24 cellular contexts compared by ENCODE assay signal in genomic region chr19:19098084-19098702, GRCh38.
"Had no signal": no experiment of that assay in that cellular context is flagged by ENCODE, and none has a peak within 500 bp of the region (broad histone marks: within the 10 kb centered on the region; RNA-seq: fewer than 3 reads in every experiment).

No MANE protein-coding gene starts in this region.

- H3K9me3 ChIP-seq: left ventricle myocardium inferior, neutrophil, pancreas, psoas muscle, right atrium auricular region had no signal

- H3K9me3 Mint-ChIP-seq: activated CD4-positive, alpha-beta memory T cell treated with anti-CD3 and anti-CD28 coated beads for 36 hours; activated naive CD4-positive, alpha-beta T cell treated with anti-CD3 and anti-CD28 coated beads for 36 hours; activated naive CD8-positive, alpha-beta T cell treated with anti-CD3 and anti-CD28 coated beads, Interleukin-2, amount 10 ng/mL, durations not matched to agents 7 days and 5 days; endodermal cell; natural killer cell treated with Interleukin-12 subunit alpha and Interleukin-12 subunit beta and Interleukin-15 and Interleukin-18, amount 100 ng/mL, for 72 hours had no signal

- H3K27ac ChIP-seq: cardiac muscle cell, left ventricle myocardium inferior, neutrophil, pancreas, psoas muscle, right atrium auricular region had no signal

- DNase-seq: activated CD4-positive, alpha-beta memory T cell treated with anti-CD3 and anti-CD28 coated beads for 36 hours; activated CD4-positive, alpha-beta T cell treated with anti-CD3 and anti-CD28 coated beads for 48 hours; activated CD4-positive, CD25-positive, alpha-beta regulatory T cell; activated naive CD4-positive, alpha-beta T cell treated with anti-CD3 and anti-CD28 coated beads for 36 hours; activated naive CD8-positive, alpha-beta T cell treated with anti-CD3 and anti-CD28 coated beads, Interleukin-2, amount 10 ng/mL, durations not matched to agents 7 days and 5 days; activated T-cell treated with anti-CD3 and anti-CD28 coated beads, Interleukin-2, amount 50 U/mL, for 48 hours; amniotic stem cell; cortex of kidney; endodermal cell; foreskin fibroblast; glutamatergic neuron; hippocampal formation; left ventricle myocardium inferior; midbrain; pancreas; psoas muscle; stimulated activated CD4-positive, alpha-beta T cell treated with anti-CD3 and anti-CD28 coated beads, Interleukin-12 subunit alpha, Interleukin-12 subunit beta, amount 100 ng/mL, for 4 hours; stimulated activated CD4-positive, alpha-beta T cell treated with anti-CD3 and anti-CD28 coated beads, Interleukin-4, amount 100 ng/mL, for 4 hours; stimulated activated naive CD8-positive, alpha-beta T cell treated with anti-CD3 and anti-CD28 coated beads, Interleukin-15, Interleukin-2, amounts not matched to agents 100 U/mL and 50 U/mL, for 24 hours; T-helper 17 cell had no signal

- H3K4me3 ChIP-seq: cardiac muscle cell, left ventricle myocardium inferior, pancreas, psoas muscle, right atrium auricular region had no signal

- H3K36me3 Mint-ChIP-seq: activated CD4-positive, alpha-beta memory T cell treated with anti-CD3 and anti-CD28 coated beads for 36 hours; natural killer cell treated with Interleukin-12 subunit alpha and Interleukin-12 subunit beta and Interleukin-15 and Interleukin-18, amount 100 ng/mL, for 72 hours had no signal

- H3K27ac Mint-ChIP-seq: activated CD4-positive, alpha-beta memory T cell treated with anti-CD3 and anti-CD28 coated beads for 36 hours; activated naive CD4-positive, alpha-beta T cell treated with anti-CD3 and anti-CD28 coated beads for 36 hours; activated naive CD8-positive, alpha-beta T cell treated with anti-CD3 and anti-CD28 coated beads, Interleukin-2, amount 10 ng/mL, durations not matched to agents 7 days and 5 days; endodermal cell; natural killer cell treated with Interleukin-12 subunit alpha and Interleukin-12 subunit beta and Interleukin-15 and Interleukin-18, amount 100 ng/mL, for 72 hours; T-helper 17 cell had no signal

- H3K27me3 Mint-ChIP-seq: activated CD4-positive, alpha-beta memory T cell treated with anti-CD3 and anti-CD28 coated beads for 36 hours; activated naive CD8-positive, alpha-beta T cell treated with anti-CD3 and anti-CD28 coated beads, Interleukin-2, amount 10 ng/mL, durations not matched to agents 7 days and 5 days; natural killer cell treated with Interleukin-12 subunit alpha and Interleukin-12 subunit beta and Interleukin-15 and Interleukin-18, amount 100 ng/mL, for 72 hours; T-helper 17 cell had no signal

- FAIRE-seq: pancreas had no signal

- H3K4me1 ChIP-seq: left ventricle myocardium inferior, pancreas, right atrium auricular region had no signal

- H3K4me3 Mint-ChIP-seq: activated CD4-positive, alpha-beta memory T cell treated with anti-CD3 and anti-CD28 coated beads for 36 hours; activated naive CD4-positive, alpha-beta T cell treated with anti-CD3 and anti-CD28 coated beads for 36 hours; activated naive CD8-positive, alpha-beta T cell treated with anti-CD3 and anti-CD28 coated beads, Interleukin-2, amount 10 ng/mL, durations not matched to agents 7 days and 5 days; endodermal cell; natural killer cell treated with Interleukin-12 subunit alpha and Interleukin-12 subunit beta and Interleukin-15 and Interleukin-18, amount 100 ng/mL, for 72 hours; T-helper 17 cell had no signal

- H3K36me3 ChIP-seq: cardiac muscle cell, pancreas had no signal

- H3K27me3 ChIP-seq: cardiac muscle cell, neutrophil, pancreas, right atrium auricular region had no signal

- ATAC-seq: natural killer cell treated with Interleukin-12 subunit alpha and Interleukin-12 subunit beta and Interleukin-15 and Interleukin-18, amount 100 ng/mL, for 72 hours; pancreas; psoas muscle; stimulated activated naive CD8-positive, alpha-beta T cell treated with anti-CD3 and anti-CD28 coated beads, Interleukin-15, Interleukin-2, amounts not matched to agents 100 U/mL and 50 U/mL, for 24 hours; T-helper 17 cell had no signal

- H3K4me1 Mint-ChIP-seq: activated naive CD8-positive, alpha-beta T cell treated with anti-CD3 and anti-CD28 coated beads, Interleukin-2, amount 10 ng/mL, durations not matched to agents 7 days and 5 days; endodermal cell had no signal
